ENCODE assay signal across 8 cellular contexts in genomic region chr9:131502781-131503625, GRCh38. TPM values are rescaled to one million over a fixed set of nuclear protein-coding genes. Genes with fewer than 3 reads are reported as not detected.
A peak's percentile ranks its signal among the peaks of the same experiment; 100 is the strongest.
DNase-seq lines count a peak whose midpoint lies in the region; ATAC-seq, FAIRE-seq and TF ChIP-seq lines count a peak whose summit lies in the region.

POMT1 (plus strand) TSS chr9:131502918; CDS start chr9:131504219, 1,301 bp downstream.

- H3K9ac ChIP-seq in DND-41 (ENCODE audit: low read depth, low read length) (peak within 1 kb of the TSS; percentile 90), neuronal stem cell (ENCODE audit: low read depth, low read length, poor library complexity) (peak within 1 kb of the TSS; percentile 96), subcutaneous abdominal adipose tissue (ENCODE audit: low read length in 5 of 5) (peak within 1 kb of the TSS; percentile 16 to 92 (median 68))

- peak within 1 kb of the TSS; percentile 90 for H2AFZ ChIP-seq in DND-41 (ENCODE audit: low read depth, low read length)
- H2AFZ ChIP-seq in neuronal stem cell (ENCODE audit: low read length) = peak within 1 kb of the TSS; percentile 95

- no peak for FAIRE-seq in frontal cortex (lab: Jason Lieb, UNC)

- DNase-seq in DND-41 (peak; percentile 90), H4 (ENCODE audit: low spot score) (peak; percentile 73), M059J (ENCODE audit: low read depth) (peak; percentile 85), SJCRH30 (peak; percentile 91 to 95), frontal cortex (ENCODE audit: low spot score in 2 of 2) (peak; percentile 94 to 95), neuronal stem cell (ENCODE audit: low spot score) (peak; percentile 85)
- peak; percentile 90 for DNase-seq in activated naive CD4-positive, alpha-beta T cell treated with Interleukin-2 at 50 U/mL for 16 hours

- H3K27me3 ChIP-seq in DND-41 (ENCODE audit: insufficient read depth, low read length, poor library complexity) (no peaks in the 10 kb centered on the region), SJCRH30 (no peaks in the 10 kb centered on the region), neuronal stem cell (ENCODE audit: control insufficient read depth in 3 of 3, insufficient read depth in 3 of 3, low read depth in 1 of 3, low read length in 3 of 3) (peaks cover 0 to 3% (median 0%) of the 10 kb centered on the region in 3 experiments), subcutaneous abdominal adipose tissue (ENCODE audit: control insufficient read depth in 5 of 5, insufficient read depth in 4 of 5, low read length in 5 of 5) (no peaks in the 10 kb centered on the region)

- peaks cover 6% of the 10 kb centered on the region; the same call in 1 of the 2 replicates for H4K20me1 ChIP-seq in DND-41 (ENCODE audit: insufficient read depth, low read length)

- no CpG with 5 or more reads among the region's 83 CpGs for WGBS in neuronal stem cell (ENCODE audit: extremely low coverage in 2 of 2, insufficient read length in 2 of 2, insufficient replicate concordance in 1 of 2), 2 donors

- H3K4me2 ChIP-seq in DND-41 (ENCODE audit: insufficient read depth, low read length) (peak within 1 kb of the TSS; percentile 99), neuronal stem cell (ENCODE audit: insufficient read depth, low read length, poor library complexity, severe bottlenecking) (peak within 1 kb of the TSS; percentile 84)

- H3K9me3 ChIP-seq in DND-41 (ENCODE audit: insufficient read depth, low read length, severe bottlenecking) (no peaks in the 10 kb centered on the region), SJCRH30 (replicated peaks) (no peaks in the 10 kb centered on the region), neuronal stem cell (replicated peaks in 1 of 2; ENCODE audit: control insufficient read depth in 2 of 2, insufficient read depth in 1 of 2, low read depth in 1 of 2, low read length in 2 of 2) (no peaks in the 10 kb centered on the region), subcutaneous abdominal adipose tissue (ENCODE audit: control insufficient read depth in 5 of 5, low read length in 5 of 5) (no peaks in the 10 kb centered on the region)

- H3K4me1 ChIP-seq in DND-41 (ENCODE audit: insufficient read depth, low read length) = peaks cover 55% of the 10 kb centered on the region
- peaks cover 6% of the 10 kb centered on the region; the same call in 1 of the 2 replicates for H3K4me1 ChIP-seq in SJCRH30
- H3K4me1 ChIP-seq in neuronal stem cell (ENCODE audit: control insufficient read depth in 2 of 2, insufficient read depth in 1 of 2, low read depth in 1 of 2, low read length in 2 of 2) = peaks cover 0 to 10% of the 10 kb centered on the region in 2 donors
- peaks cover 5 to 34% (median 20%) of the 10 kb centered on the region in 5 donors for H3K4me1 ChIP-seq in subcutaneous abdominal adipose tissue (ENCODE audit: control insufficient read depth in 5 of 5, insufficient read depth in 5 of 5, low read length in 5 of 5)

- peak within 1 kb of the TSS; percentile 48 for H2AK5ac ChIP-seq in neuronal stem cell (ENCODE audit: low read depth, low read length)

- H3K18ac ChIP-seq in neuronal stem cell (ENCODE audit: low read length) = peak within 1 kb of the TSS; percentile 91

- H3K4ac ChIP-seq in neuronal stem cell (ENCODE audit: low read length) = peak within 1 kb of the TSS; percentile 23

- peak; percentile 80 for ATAC-seq in DND-41 (ENCODE audit: insufficient read depth, low read depth)

- H3K36me3 ChIP-seq in DND-41 (ENCODE audit: insufficient read depth, low read length) (peaks cover 30% of the 10 kb centered on the region), SJCRH30 (peaks cover 34% of the 10 kb centered on the region), neuronal stem cell (replicated peaks in 1 of 2; ENCODE audit: control insufficient read depth in 2 of 2, insufficient read depth in 2 of 2, low read length in 2 of 2) (peaks cover 21 to 54% of the 10 kb centered on the region in 2 donors), subcutaneous abdominal adipose tissue (ENCODE audit: control insufficient read depth in 5 of 5, insufficient read depth in 5 of 5, low read length in 5 of 5) (peaks cover 0 to 32% (median 30%) of the 10 kb centered on the region in 5 donors)

- peak within 1 kb of the TSS; percentile 73 for H3K27ac ChIP-seq in DND-41 (ENCODE audit: low read length)
- peak within 1 kb of the TSS; percentile 37 for H3K27ac ChIP-seq in SJCRH30
- H3K27ac ChIP-seq in neuronal stem cell (replicated peaks; ENCODE audit: low read length) = peak within 1 kb of the TSS; percentile 77
- H3K27ac ChIP-seq in subcutaneous abdominal adipose tissue (ENCODE audit: low read depth, low read length) = no peak within 1 kb of the TSS

- TF ChIP-seq CTCF in DND-41 (IDR thresholded peaks at IDR 0.05; ENCODE audit: borderline replicate concordance, extremely low read depth, low read length, poor library complexity, severe bottlenecking) = no peak

- peak within 1 kb of the TSS; percentile 17 for H2BK5ac ChIP-seq in neuronal stem cell (ENCODE audit: low read length)

- H2BK15ac ChIP-seq in neuronal stem cell (ENCODE audit: low read length) = peak within 1 kb of the TSS; percentile 19

- H3K79me1 ChIP-seq in neuronal stem cell (ENCODE audit: low read depth, low read length) = no peaks in the 10 kb centered on the region

- H3K23ac ChIP-seq in neuronal stem cell (ENCODE audit: low read depth, low read length, poor library complexity) = peak within 1 kb of the TSS; percentile 90

- peaks cover 24% of the 10 kb centered on the region for H3K79me2 ChIP-seq in DND-41 (ENCODE audit: insufficient read depth, low read length)

- H3K4me3 ChIP-seq in DND-41 (ENCODE audit: low read depth in 1 of 2, low read length in 2 of 2) (peak within 1 kb of the TSS; percentile 65 to 96), SJCRH30 (peak within 1 kb of the TSS; percentile 69), neuronal stem cell (ENCODE audit: low read length in 2 of 2) (peak within 1 kb of the TSS; percentile 57 to 86), subcutaneous abdominal adipose tissue (ENCODE audit: low read depth in 1 of 5, low read length in 5 of 5) (peak within 1 kb of the TSS; percentile 80 to 97 (median 90))

- H4K91ac ChIP-seq in neuronal stem cell (ENCODE audit: low read depth, low read length, poor library complexity) = no peak within 1 kb of the TSS

- H2BK120ac ChIP-seq in neuronal stem cell (ENCODE audit: low read depth, low read length) = peak within 1 kb of the TSS; percentile 33

- H4K8ac ChIP-seq in neuronal stem cell (ENCODE audit: low read depth, low read length) = no peak within 1 kb of the TSS

- peak within 1 kb of the TSS; percentile 1 for H3K14ac ChIP-seq in neuronal stem cell (ENCODE audit: low read length)

- H2BK12ac ChIP-seq in neuronal stem cell (ENCODE audit: low read length) = no peak within 1 kb of the TSS

RNA-seq across cellular contexts. Expression of gene POMT1, which starts in this region (rescaled TPM):
- 7.8 and 10.5 TPM in 2 replicates for total RNA-seq in H4 (2014; rRNA removed; shearing (Covaris generic))
- 22.8 and 28.4 TPM in 2 replicates for total RNA-seq in M059J (2014; rRNA removed; shearing (Covaris generic))
- 23.0 and 25.6 TPM in 2 replicates for total RNA-seq in SJCRH30 (2014; rRNA removed; shearing (Covaris generic))
- 42.4 TPM for total RNA-seq in frontal cortex
- 25.6 TPM for polyA plus RNA-seq in neuronal stem cell (2013, experiment 1 of 2)
- polyA plus RNA-seq in neuronal stem cell (2013, experiment 2 of 2) = 24.1 TPM
